15 cellular contexts compared by ENCODE assay signal in the genomic region with DNA sequence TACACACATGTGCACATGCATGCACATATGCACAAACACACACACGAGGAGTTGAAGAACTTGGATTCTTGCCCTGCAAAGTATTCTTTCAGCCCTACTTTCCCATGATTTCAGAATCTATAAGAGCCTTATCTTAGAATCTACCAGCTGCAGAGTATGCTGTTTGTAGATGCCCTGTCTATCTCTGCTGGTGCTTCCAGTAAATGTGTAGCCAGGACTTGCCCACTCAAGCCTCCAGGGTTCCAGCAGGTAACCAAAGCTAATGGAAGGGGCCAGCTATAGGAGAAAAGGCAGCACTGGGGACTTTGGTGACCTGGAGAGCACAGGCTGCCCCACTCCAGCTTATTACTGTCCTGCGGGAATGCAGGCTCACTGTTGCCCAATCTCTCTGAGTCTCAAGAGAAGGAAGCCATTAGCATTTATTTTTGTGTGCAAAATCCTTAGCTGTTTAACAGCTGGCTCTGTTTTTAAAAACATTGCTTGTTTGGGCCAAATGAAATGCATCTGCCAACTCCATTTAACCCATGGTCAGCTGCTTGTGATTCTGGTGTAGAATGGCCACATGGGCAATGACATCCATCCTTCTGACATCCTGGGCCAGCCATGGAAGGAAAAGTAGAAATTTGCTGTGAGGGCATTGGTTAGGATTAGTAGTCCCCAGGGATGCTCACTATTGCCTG. TPM values are rescaled to one million over a fixed set of nuclear protein-coding genes. Genes with fewer than 3 reads are reported as not detected.
A peak's percentile ranks its signal among the peaks of the same experiment; 100 is the strongest.
DNase-seq lines count a peak whose midpoint lies in the region; TF ChIP-seq lines count a peak whose summit lies in the region.
"Had no signal": no experiment of that assay in that cellular context is flagged by ENCODE, and none has a peak within 500 bp of the region (broad histone marks: within the 10 kb centered on the region; RNA-seq: fewer than 3 reads in every experiment).

No MANE protein-coding gene starts in this region.

- H3K27me3 ChIP-seq in adipocyte (replicated peaks; ENCODE audit: control insufficient read depth, insufficient read depth, low read length) = peaks cover 3% of the 10 kb centered on the region
- no peaks in the 10 kb centered on the region for H3K27me3 ChIP-seq in CD4-positive, alpha-beta memory T cell (ENCODE audit: insufficient read depth, low read length)
- H3K27me3 ChIP-seq: BLaER1 treated with 17β-estradiol and CSF1 and Interleukin-3, amounts not matched to agents 10 nM and 100 nM had no signal

- POLR2A ChIA-PET in CD4-positive, alpha-beta memory T cell (lab: Charles Lee; ENCODE audit: partially characterized antibody) = no interaction called here
- POLR2A ChIA-PET in MCF 10A (lab: Yijun Ruan, JAX) = no interaction called here

- H3K27ac ChIP-seq in CD4-positive, alpha-beta memory T cell (ENCODE audit: low read depth, low read length) = no peak overlapping the region
- H3K27ac ChIP-seq: A549; BLaER1 treated with 17β-estradiol and CSF1 and Interleukin-3, amounts not matched to agents 10 nM and 100 nM had no signal

- H3K4me3 ChIP-seq in AG10803 (ENCODE audit: low read length) (no peak overlapping the region), adipocyte (ENCODE audit: low read length) (no peak overlapping the region)
- no peak overlapping the region for H3K4me3 ChIP-seq in CD4-positive, alpha-beta memory T cell (ENCODE audit: low read length in 2 of 2)
- H3K4me3 ChIP-seq: A549; BLaER1 treated with 17β-estradiol and CSF1 and Interleukin-3, amounts not matched to agents 10 nM and 100 nM; HAP-1 had no signal

- BruUV-seq in MCF 10A (replicated peaks; lab: Mats Ljungman, UMichigan) = no TSS peak

- H3K9ac ChIP-seq in adipocyte (ENCODE audit: low read length) = no peak overlapping the region
- H3K9ac ChIP-seq: BLaER1 treated with 17β-estradiol and CSF1 and Interleukin-3, amounts not matched to agents 10 nM and 100 nM had no signal

- DNase-seq in AG10803 (ENCODE audit: low read depth) (peak; percentile 69), EH (ENCODE audit: low read depth) (peak; percentile 51), adipocyte (ENCODE audit: low read depth) (peak; percentile 28), retina (peak; percentile 17), NCI-H748 treated with DMSO at 0.1 percent for 48 hours (lab: John Stamatoyannopoulos, UW) (no peak), MCF 10A (ENCODE audit: unreplicated experiment) (no peak)
- no peak for DNase-seq in CD4-positive, alpha-beta memory T cell
- DNase-seq: CD4-positive, CD25-positive, alpha-beta regulatory T cell; DMS79; EL; KG1 had no signal

- H3K4me1 ChIP-seq in adipocyte (ENCODE audit: control insufficient read depth, insufficient read depth, low read length) = peaks cover 8% of the 10 kb centered on the region
- no peaks in the 10 kb centered on the region for H3K4me1 ChIP-seq in CD4-positive, alpha-beta memory T cell (ENCODE audit: insufficient read depth, low read length)
- H3K4me1 ChIP-seq: A549; BLaER1 treated with 17β-estradiol and CSF1 and Interleukin-3, amounts not matched to agents 10 nM and 100 nM; HAP-1 had no signal

- intact Hi-C loops in CD4-positive, alpha-beta memory T cell (cut with micrococcal nuclease) = no loop called here
- intact Hi-C loops in MCF 10A (cut with micrococcal nuclease) = no loop called here

- CTCF ChIA-PET in CD4-positive, alpha-beta memory T cell (lab: Charles Lee; ENCODE audit: partially characterized antibody) = no interaction called here
- CTCF ChIA-PET in MCF 10A (lab: Yijun Ruan, JAX) = no interaction called here

- H3K36me3 ChIP-seq in adipocyte (ENCODE audit: control insufficient read depth, insufficient read depth, low read length, severe bottlenecking) = no peaks in the 10 kb centered on the region
- no peaks in the 10 kb centered on the region for H3K36me3 ChIP-seq in CD4-positive, alpha-beta memory T cell (ENCODE audit: insufficient read depth, low read length)
- H3K36me3 ChIP-seq: BLaER1 treated with 17β-estradiol and CSF1 and Interleukin-3, amounts not matched to agents 10 nM and 100 nM; HAP-1 had no signal

- H3K4me1 Mint-ChIP-seq in CD4-positive, alpha-beta memory T cell = no peaks in the 10 kb centered on the region
- H3K4me1 Mint-ChIP-seq in MCF 10A (ENCODE audit: insufficient read depth, unreplicated experiment) = no peaks in the 10 kb centered on the region
- H3K4me1 Mint-ChIP-seq: CD4-positive, CD25-positive, alpha-beta regulatory T cell had no signal

- peaks cover 0 to 3% of the 10 kb centered on the region in 2 donors for H3K36me3 Mint-ChIP-seq in CD4-positive, alpha-beta memory T cell
- H3K36me3 Mint-ChIP-seq in MCF 10A (ENCODE audit: insufficient read depth, unreplicated experiment) = no peaks in the 10 kb centered on the region
- H3K36me3 Mint-ChIP-seq: CD4-positive, CD25-positive, alpha-beta regulatory T cell had no signal

- no peaks in the 10 kb centered on the region for H3K9me3 ChIP-seq in adipocyte (ENCODE audit: control insufficient read depth, low read length)
- H3K9me3 ChIP-seq in CD4-positive, alpha-beta memory T cell (ENCODE audit: control insufficient read depth in 1 of 2, low read length in 2 of 2) = no peaks in the 10 kb centered on the region
- H3K9me3 ChIP-seq: A549, HAP-1 had no signal

- H3K27ac Mint-ChIP-seq in CD4-positive, alpha-beta memory T cell = no peak overlapping the region
- no peak overlapping the region for H3K27ac Mint-ChIP-seq in MCF 10A (ENCODE audit: low read depth, unreplicated experiment)
- H3K27ac Mint-ChIP-seq: CD4-positive, CD25-positive, alpha-beta regulatory T cell; IgD-negative memory B cell had no signal

- H3K9me3 Mint-ChIP-seq in CD4-positive, alpha-beta memory T cell = peaks cover 0 to 4% (median 0%) of the 10 kb centered on the region in 8 donors
- peaks cover 10% of the 10 kb centered on the region for H3K9me3 Mint-ChIP-seq in MCF 10A (ENCODE audit: unreplicated experiment)

- H3K4me3 Mint-ChIP-seq in CD4-positive, alpha-beta memory T cell = no peak overlapping the region
- H3K4me3 Mint-ChIP-seq in MCF 10A (ENCODE audit: unreplicated experiment) = no peak overlapping the region
- H3K4me3 Mint-ChIP-seq: CD4-positive, CD25-positive, alpha-beta regulatory T cell; IgD-negative memory B cell had no signal

- H3K27me3 Mint-ChIP-seq in CD4-positive, alpha-beta memory T cell = peaks cover 0 to 5% of the 10 kb centered on the region in 2 donors
- H3K27me3 Mint-ChIP-seq in MCF 10A (ENCODE audit: insufficient read depth, unreplicated experiment) = no peaks in the 10 kb centered on the region

- TF ChIP-seq CTCF in AG10803 (conservative IDR thresholded peaks at IDR 0.05; ENCODE audit: low read length) (no peak), MCF 10A (IDR thresholded peaks at IDR 0.05; ENCODE audit: unreplicated experiment) (no peak)

RNA-seq across cellular contexts. Expression of a gene that starts 28.6 kb away (rescaled TPM):
- 10 to 100 TPM; 46.3 to 48.5 TPM for total RNA-seq in CD4-positive, alpha-beta memory T cell
- 1 to 10 TPM; 1.4 to 2.8 TPM for polyA plus RNA-seq in CD4-positive, alpha-beta memory T cell
- not detected in 2 replicates for total RNA-seq in MCF 10A (2022)

Comparison
In these comparisons a context has a peak if more than half of its experiments do, and no peak if none do; other contexts are left out.
1. DNase-seq: peak in AG10803 (single experiment), EH (single experiment), adipocyte (single experiment) and retina (single experiment); none in CD4-positive, alpha-beta memory T cell (0 of 5), NCI-H748 treated with DMSO at 0.1 percent for 48 hours (single experiment) and MCF 10A (single experiment).
2. RNA of a gene that starts 28.6 kb away (total RNA-seq): 46.3 to 48.5 TPM in CD4-positive, alpha-beta memory T cell; not detected in MCF 10A; every median in the first group is over 10 times any median in the second.